Comparison of ENCODE assay signal across 8 cellular contexts in the genomic region with DNA sequence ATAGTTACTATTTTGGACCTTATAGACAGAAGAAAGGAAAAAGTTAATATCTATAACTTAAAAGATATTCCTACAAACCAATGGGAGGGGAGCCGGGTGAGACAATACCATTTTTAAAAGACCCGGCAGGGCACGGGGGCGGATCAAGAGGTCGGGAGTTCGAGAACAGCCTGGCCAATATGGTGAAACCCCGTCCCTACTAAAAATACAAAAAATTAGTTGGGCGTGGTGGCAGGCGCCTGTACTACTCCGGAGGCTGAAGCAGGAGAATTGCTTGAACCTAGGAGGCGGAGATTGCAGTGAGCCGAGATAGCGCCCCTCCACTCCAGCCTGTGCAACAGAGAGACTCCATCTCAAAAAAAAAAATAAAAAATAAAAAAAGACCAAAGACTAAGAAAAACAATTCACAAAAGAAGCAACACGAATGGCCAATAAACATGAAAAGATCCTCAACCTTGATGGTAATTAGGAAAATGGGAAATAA. TPM values are rescaled to one million over a fixed set of nuclear protein-coding genes. Genes with fewer than 3 reads are reported as not detected.
DNase-seq lines count a peak whose midpoint lies in the region; ATAC-seq and TF ChIP-seq lines count a peak whose summit lies in the region.

No MANE protein-coding gene starts in this region.

- TF ChIP-seq CTCF in fibroblast of the aortic adventitia (IDR thresholded peaks at IDR 0.05; ENCODE audit: insufficient read depth, low read length), result no peak

- DNase-seq in activated CD4-positive, alpha-beta T cell treated with anti-CD3 and anti-CD28 coated beads, Interleukin-2, amount 10 ng/mL, durations not matched to agents 7 days and 5 days, result no peak
- no peak for DNase-seq in activated CD4-positive, alpha-beta T cell treated with anti-CD3 and anti-CD28 coated beads, Interleukin-2, amount 50 U/mL, for 4 hours
- DNase-seq in T-helper 2 cell treated with Interferon-gamma antibody and Interleukin-4, amounts not matched to agents 5 μg/mL and 100 μg/mL, for 36 hours (ENCODE audit: low spot score), result no peak
- DNase-seq in fibroblast of the aortic adventitia (ENCODE audit: low read depth) (no peak), RKO (ENCODE audit: low spot score) (no peak), NCI-H1092 treated with DMSO at 0.1 percent for 48 hours (lab: John Stamatoyannopoulos, UW) (no peak)
- DNase-seq in stimulated activated CD4-positive, alpha-beta T cell treated with anti-CD3 and anti-CD28 coated beads, Interleukin-15, amount 100 ng/mL, for 24 hours, result peak; percentile 25

- no peak for ATAC-seq in GM18517 (IDR thresholded peaks at IDR 0.05; ENCODE audit: unreplicated experiment)

- peaks cover 6% of the 10 kb centered on the region for H3K36me3 Mint-ChIP-seq in activated CD4-positive, alpha-beta T cell treated with anti-CD3 and anti-CD28 coated beads, Interleukin-2, amount 10 ng/mL, durations not matched to agents 7 days and 5 days (ENCODE audit: low read depth)
- peaks cover 13% of the 10 kb centered on the region for H3K36me3 Mint-ChIP-seq in T-helper 2 cell treated with Interferon-gamma antibody and Interleukin-4, amounts not matched to agents 5 μg/mL and 100 μg/mL, for 36 hours (ENCODE audit: low read depth)

- POLR2A ChIA-PET in activated CD4-positive, alpha-beta T cell treated with anti-CD3 and anti-CD28 coated beads, Interleukin-2, amount 10 ng/mL, durations not matched to agents 7 days and 5 days (lab: Charles Lee), result no interaction called here

- H3K4me1 Mint-ChIP-seq in activated CD4-positive, alpha-beta T cell treated with anti-CD3 and anti-CD28 coated beads, Interleukin-2, amount 10 ng/mL, durations not matched to agents 7 days and 5 days, result peaks cover 34% of the 10 kb centered on the region
- H3K4me1 Mint-ChIP-seq in T-helper 2 cell treated with Interferon-gamma antibody and Interleukin-4, amounts not matched to agents 5 μg/mL and 100 μg/mL, for 36 hours (ENCODE audit: low read depth), result peaks cover 28% of the 10 kb centered on the region

- H3K27ac Mint-ChIP-seq in activated CD4-positive, alpha-beta T cell treated with anti-CD3 and anti-CD28 coated beads, Interleukin-2, amount 10 ng/mL, durations not matched to agents 7 days and 5 days, result peak overlapping the region; percentile 99
- peak overlapping the region; percentile 99 for H3K27ac Mint-ChIP-seq in T-helper 2 cell treated with Interferon-gamma antibody and Interleukin-4, amounts not matched to agents 5 μg/mL and 100 μg/mL, for 36 hours

- H3K4me3 Mint-ChIP-seq in activated CD4-positive, alpha-beta T cell treated with anti-CD3 and anti-CD28 coated beads, Interleukin-2, amount 10 ng/mL, durations not matched to agents 7 days and 5 days, result peak overlapping the region; percentile 99
- H3K4me3 Mint-ChIP-seq in T-helper 2 cell treated with Interferon-gamma antibody and Interleukin-4, amounts not matched to agents 5 μg/mL and 100 μg/mL, for 36 hours, result peak overlapping the region; percentile 98

- CTCF ChIA-PET in activated CD4-positive, alpha-beta T cell treated with anti-CD3 and anti-CD28 coated beads, Interleukin-2, amount 10 ng/mL, durations not matched to agents 7 days and 5 days (lab: Charles Lee), result interaction anchor here (0.6 to 0.7 kb wide), 2 partner anchors 88 to 818 kb away, joined by 3 to 4 read pairs; no protein-coding TSS in a partner anchor

- H3K4me3 ChIP-seq in fibroblast of the aortic adventitia (ENCODE audit: low read depth, low read length), result peak overlapping the region; percentile 93

- H3K27me3 Mint-ChIP-seq in activated CD4-positive, alpha-beta T cell treated with anti-CD3 and anti-CD28 coated beads, Interleukin-2, amount 10 ng/mL, durations not matched to agents 7 days and 5 days, result peaks cover 34% of the 10 kb centered on the region
- peaks cover 39% of the 10 kb centered on the region for H3K27me3 Mint-ChIP-seq in T-helper 2 cell treated with Interferon-gamma antibody and Interleukin-4, amounts not matched to agents 5 μg/mL and 100 μg/mL, for 36 hours (ENCODE audit: low read depth)

- no peaks in the 10 kb centered on the region for H3K9me3 Mint-ChIP-seq in activated CD4-positive, alpha-beta T cell treated with anti-CD3 and anti-CD28 coated beads, Interleukin-2, amount 10 ng/mL, durations not matched to agents 7 days and 5 days
- no peaks in the 10 kb centered on the region for H3K9me3 Mint-ChIP-seq in T-helper 2 cell treated with Interferon-gamma antibody and Interleukin-4, amounts not matched to agents 5 μg/mL and 100 μg/mL, for 36 hours

RNA-seq across cellular contexts. Expression of a gene that starts 1.2 kb away (rescaled TPM):
- total RNA-seq in activated CD4-positive, alpha-beta T cell treated with anti-CD3 and anti-CD28 coated beads, Interleukin-2, amount 10 ng/mL, durations not matched to agents 7 days and 5 days, result 10 to 100 TPM; 78.6 to 95.7 TPM
- total RNA-seq in fibroblast of the aortic adventitia (ENCODE audit: low replicate concordance), result 8.8 and 22.1 TPM in 2 replicates
